1 cellular context compared by ENCODE assay signal in genomic region chr17:4003131-4003500, GRCh38.
TF ChIP-seq lines count a peak whose summit lies in the region.

No MANE protein-coding gene starts in this region.

TF ChIP-seq in K562, 482 proteins besides CTCF, POLR2A, EP300 and RAD21:
- no peak for TF ChIP-seq PREB (CRISPR knock-in tag; IDR thresholded peaks at IDR 0.05)
- 0 out of 2 replicates have a peak, but pooled peaks have one; percentile 14 for TF ChIP-seq BRD4 (IDR thresholded peaks at IDR 0.05)
- no peak for TF ChIP-seq TEAD1 (CRISPR knock-in tag; IDR thresholded peaks at IDR 0.05)
- TF ChIP-seq THAP12 (CRISPR knock-in tag; IDR thresholded peaks at IDR 0.05): no peak
- TF ChIP-seq RFX1 (IDR thresholded peaks at IDR 0.05): no peak
- no peak for TF ChIP-seq ZNF316 (IDR thresholded peaks at IDR 0.05)
- TF ChIP-seq STAT6 (CRISPR knock-in tag; IDR thresholded peaks at IDR 0.05): no peak
- TF ChIP-seq POLR2G (IDR thresholded peaks at IDR 0.05; ENCODE audit: low read depth, low read length): peak; percentile 50; the same call in 1 of the 2 replicates
- peak; percentile 88 for TF ChIP-seq ZBTB33 (CRISPR knock-in tag; IDR thresholded peaks at IDR 0.05)
- no peak for TF ChIP-seq CBFA2T2 (conservative IDR thresholded peaks at IDR 0.05)
- TF ChIP-seq AFF4 (CRISPR knock-in tag; IDR thresholded peaks at IDR 0.05): no peak
- no peak for TF ChIP-seq SP2 (IDR thresholded peaks at IDR 0.05; ENCODE audit: extremely low read depth, low read depth, low read length, poor library complexity, severe bottlenecking)
- peak in 1 of 2 experiments; percentile 80; a peak in 2 of 4 replicates for TF ChIP-seq MLLT1 (IDR thresholded peaks at IDR 0.05)
- TF ChIP-seq RNF2 (IDR thresholded peaks at IDR 0.05): no peak
- no peak for TF ChIP-seq PPARD (CRISPR knock-in tag; IDR thresholded peaks at IDR 0.05)
